ENCODE assay signal across 8 cellular contexts in genomic region chr17:28576758-28577465, GRCh38. TPM values are rescaled to one million over a fixed set of nuclear protein-coding genes. Genes with fewer than 3 reads are reported as not detected.
A peak's percentile ranks its signal among the peaks of the same experiment; 100 is the strongest.
DNase-seq lines count a peak whose midpoint lies in the region; ATAC-seq and TF ChIP-seq lines count a peak whose summit lies in the region.

TSS of gene ALDOC (minus strand) at chr17:28576895. CDS start at chr17:28575532, 1,363 bp downstream.

- H3K9ac ChIP-seq in OCI-LY1 (ENCODE audit: low read length): peak within 1 kb of the TSS; percentile 51; the same call in 1 of the 2 replicates

- H3K9me3 ChIP-seq in OCI-LY1 (ENCODE audit: low read length): no peaks in the 10 kb centered on the region

- peak; percentile 79 for ATAC-seq in GM19395 (IDR thresholded peaks at IDR 0.05; ENCODE audit: unreplicated experiment)

- DNase-seq in CD1c-positive myeloid dendritic cell (ENCODE audit: extremely low spot score) (peak; percentile 99), HL-60 (ENCODE audit: low read depth in 1 of 2, low spot score in 1 of 2) (peak; percentile 86 to 90), activated T-cell treated with anti-CD3 and anti-CD28 coated beads for 24 hours (ENCODE audit: low read depth) (peak; percentile 96), epithelial cell of proximal tubule (ENCODE audit: low read depth) (no peak), mucosa of gallbladder (ENCODE audit: low spot score) (peak; percentile 97)
- peak; percentile 91 to 96 for DNase-seq in stimulated activated CD8-positive, alpha-beta memory T cell treated with anti-CD3 and anti-CD28 coated beads, Interleukin-4, amount 100 ng/mL, for 4 hours (ENCODE audit: low read depth in 2 of 2, low spot score in 1 of 2)

- H3K27ac ChIP-seq in HL-60 (replicated peaks) (no peak within 1 kb of the TSS), OCI-LY1 (ENCODE audit: low read depth, low read length, poor library complexity, severe bottlenecking) (peak within 1 kb of the TSS; percentile 84)

- H3K79me2 ChIP-seq in OCI-LY1 (ENCODE audit: insufficient read depth, low read length): no peaks in the 10 kb centered on the region

- H3K4me3 ChIP-seq in HL-60 (replicated peaks; ENCODE audit: insufficient read depth, low read length): no peak within 1 kb of the TSS
- H3K4me3 ChIP-seq in OCI-LY1 (ENCODE audit: low read depth, low read length, poor library complexity, severe bottlenecking): peak within 1 kb of the TSS; percentile 55
- H3K4me3 ChIP-seq in epithelial cell of proximal tubule (ENCODE audit: low read depth, low read length): peak within 1 kb of the TSS; percentile 31

- no peaks in the 10 kb centered on the region for H3K27me3 ChIP-seq in HL-60 (ENCODE audit: insufficient read depth, poor library complexity, severe bottlenecking)
- no peaks in the 10 kb centered on the region for H3K27me3 ChIP-seq in OCI-LY1 (ENCODE audit: insufficient read depth, low read length)

- no peaks in the 10 kb centered on the region for H3K9me2 ChIP-seq in OCI-LY1 (ENCODE audit: low read depth, low read length)

- H3K4me1 ChIP-seq in OCI-LY1 (ENCODE audit: insufficient read depth, low read length, severe bottlenecking): peaks cover 29% of the 10 kb centered on the region

- H3K36me3 ChIP-seq in OCI-LY1 (ENCODE audit: insufficient read depth, low read length): peaks cover 68% of the 10 kb centered on the region

- H3K4me2 ChIP-seq in OCI-LY1 (ENCODE audit: low read length): peak within 1 kb of the TSS; percentile 59; the same call in 1 of the 2 replicates

- no peak within 1 kb of the TSS for H2AFZ ChIP-seq in OCI-LY1 (ENCODE audit: low read length)

- TF ChIP-seq CTCF in HL-60 (IDR thresholded peaks at IDR 0.05; ENCODE audit: insufficient read depth, low read length): no peak
- TF ChIP-seq CTCF in OCI-LY1 (IDR thresholded peaks at IDR 0.05; ENCODE audit: low read length): no peak
- TF ChIP-seq CTCF in epithelial cell of proximal tubule (conservative IDR thresholded peaks at IDR 0.05; ENCODE audit: low read depth, low read length): no peak

- no peaks in the 10 kb centered on the region; the same call in 1 of the 2 replicates for H3F3A ChIP-seq in OCI-LY1 (ENCODE audit: insufficient read depth, low read length)

- H4K20me1 ChIP-seq in OCI-LY1 (ENCODE audit: insufficient read depth, low read length): no peaks in the 10 kb centered on the region

RNA-seq across cellular contexts. Expression of gene ALDOC, which starts in this region (rescaled TPM):
- total RNA-seq in epithelial cell of proximal tubule (25.4 and 100.0 TPM in 2 replicates), mucosa of gallbladder (39.8 TPM)
